3 cellular contexts compared by ENCODE assay signal in the genomic region with DNA sequence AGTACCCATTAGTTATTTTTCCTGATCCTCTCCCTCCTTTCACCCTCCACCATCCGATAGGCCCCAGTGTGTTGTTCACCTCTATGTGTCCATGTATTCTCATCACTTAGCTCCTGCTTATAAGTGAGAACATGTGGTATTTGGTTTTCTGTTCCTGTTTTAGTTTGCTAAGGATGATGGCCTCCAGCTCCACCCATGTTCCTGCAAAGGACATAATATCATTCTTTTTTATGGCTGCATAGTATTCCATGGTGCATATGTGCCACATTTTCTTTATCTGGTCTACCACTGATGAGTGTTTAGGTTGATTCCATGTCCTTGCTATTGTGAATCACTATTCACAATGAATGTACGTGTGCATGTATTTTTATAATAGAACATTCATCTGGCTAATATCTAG.
DNase-seq lines count a peak whose midpoint lies in the region; ATAC-seq, FAIRE-seq and TF ChIP-seq lines count a peak whose summit lies in the region.
"Not testable (repeated sequence)": the region's sequence is repeated elsewhere in the genome, so short reads cannot be mapped to it uniquely, and the experiment has no call there.

No MANE protein-coding gene starts in this region.

- ATAC-seq in K562, result not testable (repeated sequence)

- in situ Hi-C loops in K562 (cut with MboI), result not testable (repeated sequence)

- H3K4me1 ChIP-seq in HEK293 (ENCODE audit: control insufficient read depth, insufficient read depth, low read length); K562 (replicated peaks in 1 of 2; ENCODE audit: control insufficient read depth in 2 of 2, insufficient read depth in 2 of 2, low read length in 2 of 2); esophagus muscularis mucosa: not testable (repeated sequence)

- not testable (repeated sequence) for TF ChIP-seq RAD21 in K562 (CRISPR knock-in tag; conservative IDR thresholded peaks at IDR 0.05 in 1 of 2, IDR thresholded peaks at IDR 0.05 in 1 of 2)

- CTCF ChIA-PET in HEK293 (lab: Yijun Ruan, JAX); K562 (lab: Yijun Ruan, JAX; ENCODE audit: low intra/inter-chr PET ratio): not testable (repeated sequence)

- TF ChIP-seq EP300 in K562 (IDR thresholded peaks at IDR 0.05; ENCODE audit: low read length); esophagus muscularis mucosa (IDR thresholded peaks at IDR 0.05): not testable (repeated sequence)

- not testable (repeated sequence) for H3K36me3 ChIP-seq in HEK293 (ENCODE audit: control insufficient read depth in 2 of 2, insufficient read depth in 1 of 2, low read length in 2 of 2); K562 (ENCODE audit: control insufficient read depth, insufficient read depth, low read length); esophagus muscularis mucosa

- H3K9ac ChIP-seq in K562 (ENCODE audit: insufficient read depth in 1 of 2, low read depth in 2 of 2, low read length in 2 of 2), result not testable (repeated sequence)

- 0% methylated on average over 2 of the region's 2 CpGs for WGBS in K562 (ENCODE audit: insufficient coverage, low coverage, missing lambda C conversion rate)
- 94% methylated on average over 2 of the region's 2 CpGs for WGBS in esophagus muscularis mucosa

- not testable (repeated sequence) for H3K9me1 ChIP-seq in K562 (ENCODE audit: control insufficient read depth, insufficient read depth, low read length)

- not testable (repeated sequence) for H4K20me1 ChIP-seq in K562 (replicated peaks; ENCODE audit: control insufficient read depth, insufficient read depth, low read length)

- FAIRE-seq in K562 (lab: Jason Lieb, UNC), result not testable (repeated sequence)

- POLR2A ChIA-PET in HEK293 (lab: Yijun Ruan, JAX); K562 (lab: Yijun Ruan, JAX): not testable (repeated sequence)

- H3K4me3 ChIP-seq in HEK293 (ENCODE audit: low read depth, low read length); K562; esophagus muscularis mucosa: not testable (repeated sequence)

- H3K79me2 ChIP-seq in K562 (ENCODE audit: control insufficient read depth, insufficient read depth, low read length), result not testable (repeated sequence)

- H3K27me3 ChIP-seq in K562 (ENCODE audit: control insufficient read depth in 2 of 2, insufficient read depth in 2 of 2, low read length in 2 of 2), result peaks cover 0 to 11% of the 10 kb centered on the region in 2 experiments; a peak in 3 of 5 replicates
- not testable (repeated sequence) for H3K27me3 ChIP-seq in esophagus muscularis mucosa

- H3K4me2 ChIP-seq in K562 (ENCODE audit: insufficient read depth, low read length), result not testable (repeated sequence)

- not testable (repeated sequence) for H3K9me3 ChIP-seq in HEK293 (ENCODE audit: control insufficient read depth, insufficient read depth, low read depth, low read length); K562 (replicated peaks; ENCODE audit: control insufficient read depth, insufficient read depth, low read depth, low read length); esophagus muscularis mucosa

- intact Hi-C loops in K562 (cut with micrococcal nuclease); esophagus muscularis mucosa (cut with DNase I): not testable (repeated sequence)

- TF ChIP-seq CTCF in HEK293 (tag by site-specific recombination; IDR thresholded peaks at IDR 0.05); K562 (IDR thresholded peaks at IDR 0.05 in 2 of 3, conservative IDR thresholded peaks at IDR 0.05 in 1 of 3; ENCODE audit: insufficient read depth in 2 of 3, low read depth in 1 of 3, low read length in 3 of 3); esophagus muscularis mucosa (IDR thresholded peaks at IDR 0.05): not testable (repeated sequence)

- not testable (repeated sequence) for TF ChIP-seq POLR2A in K562 (conservative IDR thresholded peaks at IDR 0.05); esophagus muscularis mucosa (IDR thresholded peaks at IDR 0.05; ENCODE audit: low read depth)

- not testable (repeated sequence) for H2AFZ ChIP-seq in K562 (ENCODE audit: low read depth, low read length)

- BruUV-seq in K562 (replicated peaks; lab: Mats Ljungman, UMichigan), result not testable (repeated sequence)

- H3K27ac ChIP-seq in HEK293 (ENCODE audit: extremely low read depth, low read depth, low read length); K562 (ENCODE audit: extremely low read depth, low read depth, low read length); esophagus muscularis mucosa (replicated peaks in 1 of 4): not testable (repeated sequence)

- not testable (repeated sequence) for DNase-seq in K562 (ENCODE audit: extremely low read depth in 1 of 4, low spot score in 3 of 4)
- DNase-seq in esophagus muscularis mucosa (ENCODE audit: extremely low spot score), result peak; percentile 39

TF ChIP-seq in HEK293, 187 proteins besides CTCF, POLR2A, EP300 and RAD21:
- peak; percentile 84 for TF ChIP-seq ZNF146 (tag by site-specific recombination; IDR thresholded peaks at IDR 0.05)
- TF ChIP-seq, protein P1, sequence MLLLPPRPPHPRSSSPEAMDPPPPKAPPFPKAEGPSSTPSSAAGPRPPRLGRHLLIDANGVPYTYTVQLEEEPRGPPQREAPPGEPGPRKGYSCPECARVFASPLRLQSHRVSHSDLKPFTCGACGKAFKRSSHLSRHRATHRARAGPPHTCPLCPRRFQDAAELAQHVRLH (tag by site-specific recombination; IDR thresholded peaks at IDR 0.05), result peak; percentile 78

TF ChIP-seq in K562, 482 proteins besides CTCF, POLR2A, EP300 and RAD21:
- TF ChIP-seq ZNF239 (CRISPR knock-in tag; IDR thresholded peaks at IDR 0.05) (peak; percentile 37; the same call in 1 of the 2 replicates), ZNF146 (CRISPR knock-in tag; IDR thresholded peaks at IDR 0.05; ENCODE audit: unreplicated experiment) (peak; percentile 75)
